Comparison of ENCODE assay signal across 24 cellular contexts in genomic region chr20:57313951-57314350, GRCh38. TPM values are rescaled to one million over a fixed set of nuclear protein-coding genes. Genes with fewer than 3 reads are reported as not detected.
DNase-seq lines count a peak whose midpoint lies in the region; ATAC-seq and TF ChIP-seq lines count a peak whose summit lies in the region.
"Had no signal": no experiment of that assay in that cellular context is flagged by ENCODE, and none has a peak within 500 bp of the region (broad histone marks: within the 10 kb centered on the region; RNA-seq: fewer than 3 reads in every experiment).

No MANE protein-coding gene starts in this region.

- peaks cover 35% of the 10 kb centered on the region for H3F3A ChIP-seq in DOHH2 (ENCODE audit: control insufficient read depth, insufficient read depth)

- DNase-seq in Karpas-422 (no peak), RWPE2 (ENCODE audit: low spot score) (peak; percentile 16), osteocyte (ENCODE audit: extremely low spot score, unreplicated experiment) (peak; percentile 7), DMS153 (lab: John Stamatoyannopoulos, UW) (no peak), NCI-H128 (lab: John Stamatoyannopoulos, UW; ENCODE audit: unreplicated experiment) (no peak), mammary epithelial cell (no peak)
- DNase-seq: 8988T; ACHN; AML-193; C1 segment of cervical spinal cord; Calu3; CD4-positive, alpha-beta memory T cell; COR-L47; DND-41; EL; GDM1; GM23248; H7; HCEC 1CT had no signal

- H4K20me1 ChIP-seq in DOHH2 (ENCODE audit: control insufficient read depth, insufficient read depth, low read depth, low read length) (no peaks in the 10 kb centered on the region), Karpas-422 (ENCODE audit: insufficient read depth, low read depth, low read length) (no peaks in the 10 kb centered on the region), mammary epithelial cell (ENCODE audit: insufficient read depth, low read length) (no peaks in the 10 kb centered on the region)

- H3K27ac ChIP-seq in DOHH2 (ENCODE audit: low read depth, low read length), result peak overlapping the region; percentile 99
- H3K27ac ChIP-seq in Karpas-422 (ENCODE audit: low read length), result peak overlapping the region; percentile 97
- H3K27ac ChIP-seq in RWPE2 (ENCODE audit: poor library complexity, severe bottlenecking), result no peak overlapping the region
- H3K27ac ChIP-seq in mammary epithelial cell (ENCODE audit: insufficient read depth, low read depth, low read length), result no peak overlapping the region
- H3K27ac ChIP-seq: A549, GM23248 had no signal

- in situ Hi-C loops in mammary epithelial cell (cut with MboI; ENCODE audit: low sequenced_read_pairs in 2 of 2), result no loop called here

- intact Hi-C loops in mammary epithelial cell (cut with micrococcal nuclease), result no loop called here

- no peak overlapping the region for H3K27ac Mint-ChIP-seq in osteocyte (ENCODE audit: unreplicated experiment)
- H3K27ac Mint-ChIP-seq: CD4-positive, alpha-beta memory T cell had no signal

- TF ChIP-seq CTCF in DOHH2 (IDR thresholded peaks at IDR 0.05; ENCODE audit: low read depth, low read length, poor library complexity, severe bottlenecking) (no peak), RWPE2 (IDR thresholded peaks at IDR 0.05; ENCODE audit: poor library complexity, severe bottlenecking) (no peak), osteocyte (IDR thresholded peaks at IDR 0.05) (no peak), mammary epithelial cell (conservative IDR thresholded peaks at IDR 0.05 in 1 of 2, IDR thresholded peaks at IDR 0.05 in 1 of 2; ENCODE audit: extremely low read depth in 1 of 2, insufficient read depth in 1 of 2, low read depth in 1 of 2, low read length in 2 of 2) (no peak)

- 78% methylated on average over 5 of the region's 5 CpGs for WGBS in mammary epithelial cell (ENCODE audit: low coverage, missing lambda C conversion rate)

- H3K4me3 ChIP-seq in DOHH2 (ENCODE audit: low read length) (no peak overlapping the region), Karpas-422 (ENCODE audit: low read length) (no peak overlapping the region), RWPE2 (ENCODE audit: severe bottlenecking) (no peak overlapping the region), mammary epithelial cell (replicated peaks in 1 of 3; ENCODE audit: insufficient read depth in 1 of 3, low read depth in 2 of 3, low read length in 3 of 3) (no peak overlapping the region)
- H3K4me3 ChIP-seq: A549, GM12878, GM23248 had no signal

- BruUV-seq in mammary epithelial cell (replicated peaks; lab: Mats Ljungman, UMichigan), result no TSS peak

- H3K79me2 ChIP-seq in DOHH2 (ENCODE audit: control insufficient read depth, low read length), result peaks cover 15% of the 10 kb centered on the region
- H3K79me2 ChIP-seq in Karpas-422 (ENCODE audit: low read length), result no peaks in the 10 kb centered on the region
- H3K79me2 ChIP-seq in mammary epithelial cell (ENCODE audit: insufficient read depth, low read length), result no peaks in the 10 kb centered on the region

- H3K4me1 Mint-ChIP-seq in osteocyte (ENCODE audit: unreplicated experiment), result no peaks in the 10 kb centered on the region
- H3K4me1 Mint-ChIP-seq: CD4-positive, alpha-beta memory T cell had no signal

- peaks cover 25% of the 10 kb centered on the region for H3K27me3 Mint-ChIP-seq in osteocyte (ENCODE audit: unreplicated experiment)

- H3K36me3 ChIP-seq in DOHH2 (ENCODE audit: control insufficient read depth, low read length), result peaks cover 5% of the 10 kb centered on the region
- H3K36me3 ChIP-seq in Karpas-422 (ENCODE audit: insufficient read depth, low read length), result 0 out of 2 replicates have a peak, but pooled peaks cover 5% of the 10 kb centered on the region
- H3K36me3 ChIP-seq in RWPE2 (ENCODE audit: low read depth), result no peaks in the 10 kb centered on the region
- no peaks in the 10 kb centered on the region for H3K36me3 ChIP-seq in mammary epithelial cell (ENCODE audit: insufficient read depth, low read length)

- H3K9me2 ChIP-seq in DOHH2 (replicated peaks; ENCODE audit: control insufficient read depth, low read length), result no peaks in the 10 kb centered on the region
- no peaks in the 10 kb centered on the region for H3K9me2 ChIP-seq in Karpas-422 (replicated peaks; ENCODE audit: insufficient read depth, low read length)

- no peak overlapping the region for H3K4me3 Mint-ChIP-seq in osteocyte (ENCODE audit: unreplicated experiment)
- H3K4me3 Mint-ChIP-seq: CD4-positive, alpha-beta memory T cell had no signal

- CTCF ChIA-PET in mammary epithelial cell (lab: Charles Lee; ENCODE audit: low non-redundant PET), result no interaction called here

- H3K9ac ChIP-seq in Karpas-422 (ENCODE audit: low read length) (no peak overlapping the region), mammary epithelial cell (ENCODE audit: insufficient read depth, low read length) (no peak overlapping the region)
- H3K9ac ChIP-seq: GM23248 had no signal

- H3K4me2 ChIP-seq in DOHH2 (ENCODE audit: low read length) (peak overlapping the region; percentile 90; the same call in 1 of the 2 replicates), Karpas-422 (ENCODE audit: low read depth, low read length, poor library complexity, severe bottlenecking) (no peak overlapping the region), mammary epithelial cell (ENCODE audit: insufficient read depth, low read depth, low read length) (no peak overlapping the region)
- H3K4me2 ChIP-seq: A549 had no signal

- H3K36me3 Mint-ChIP-seq in osteocyte (ENCODE audit: unreplicated experiment), result no peaks in the 10 kb centered on the region
- H3K36me3 Mint-ChIP-seq: CD4-positive, alpha-beta memory T cell had no signal

- H3K4me1 ChIP-seq in DOHH2 (ENCODE audit: control insufficient read depth, low read length) (peaks cover 98% of the 10 kb centered on the region), Karpas-422 (ENCODE audit: low read length) (peaks cover 72% of the 10 kb centered on the region), RWPE2 (ENCODE audit: insufficient read depth, poor library complexity, severe bottlenecking) (no peaks in the 10 kb centered on the region), mammary epithelial cell (ENCODE audit: insufficient read depth, low read length) (peaks cover 3% of the 10 kb centered on the region)
- H3K4me1 ChIP-seq: A549 had no signal

- H3K27me3 ChIP-seq in DOHH2 (ENCODE audit: control insufficient read depth, low read length) (no peaks in the 10 kb centered on the region), Karpas-422 (ENCODE audit: low read length) (no peaks in the 10 kb centered on the region), RWPE2 (ENCODE audit: insufficient read depth, poor library complexity, severe bottlenecking) (peaks cover 51% of the 10 kb centered on the region), mammary epithelial cell (ENCODE audit: insufficient read depth, low read length) (no peaks in the 10 kb centered on the region)

- no peaks in the 10 kb centered on the region for H3K9me3 Mint-ChIP-seq in osteocyte (ENCODE audit: unreplicated experiment)
- H3K9me3 Mint-ChIP-seq: CD4-positive, alpha-beta memory T cell had no signal

- no peak overlapping the region for H2AFZ ChIP-seq in Karpas-422 (ENCODE audit: low read length)
- H2AFZ ChIP-seq in mammary epithelial cell (ENCODE audit: low read depth, low read length), result no peak overlapping the region
- H2AFZ ChIP-seq: GM23248 had no signal

- dilution Hi-C loops in mammary epithelial cell (cut with HindIII; ENCODE audit: low sequenced_read_pairs), result no loop called here

- ATAC-seq in RWPE2 (ENCODE audit: low read depth), result no peak
- ATAC-seq: A549, GM12878 had no signal

- H3K9me3 ChIP-seq in DOHH2 (ENCODE audit: control insufficient read depth, insufficient read depth, low read length) (no peaks in the 10 kb centered on the region), Karpas-422 (ENCODE audit: low read length) (no peaks in the 10 kb centered on the region), RWPE2 (ENCODE audit: severe bottlenecking) (no peaks in the 10 kb centered on the region), mammary epithelial cell (replicated peaks; ENCODE audit: insufficient read depth, low read length) (no peaks in the 10 kb centered on the region)
- H3K9me3 ChIP-seq: A549 had no signal

RNA-seq across cellular contexts. Expression of gene SPO11, which starts 15.7 kb away (rescaled TPM):
- not detected in 2 replicates for total RNA-seq in Karpas-422 (2014; rRNA removed; shearing (Covaris generic); ENCODE audit: low replicate concordance)
- not detected in 2 replicates for total RNA-seq in osteocyte
- not detected for total RNA-seq in mammary epithelial cell
- not detected for polyA plus RNA-seq in mammary epithelial cell
- polyA minus RNA-seq in mammary epithelial cell, result not detected
- total RNA-seq: Calu3; CD4-positive, alpha-beta memory T cell; GM12878; GM23248; H1; H7 had no signal
- polyA plus RNA-seq: A549; BJ; CD4-positive, alpha-beta memory T cell; GM12878; GM23248; H1 had no signal

RNA-seq across cellular contexts. Expression of gene RAE1, which starts 37.1 kb away (rescaled TPM):
- total RNA-seq in Karpas-422 (2014; rRNA removed; shearing (Covaris generic); ENCODE audit: low replicate concordance), result 19.0 and 59.6 TPM in 2 replicates
- total RNA-seq in osteocyte (24.3 and 24.7 TPM in 2 replicates), mammary epithelial cell (10 to 100 TPM; 30.2 to 34.7 TPM)
- 42.3 TPM for polyA plus RNA-seq in mammary epithelial cell
- polyA minus RNA-seq in mammary epithelial cell, result 38.7 TPM

RNA-seq across cellular contexts. Expression of gene BMP7, which starts 47.5 kb away (rescaled TPM):
- not detected in 2 replicates for total RNA-seq in Karpas-422 (2014; rRNA removed; shearing (Covaris generic); ENCODE audit: low replicate concordance)
- total RNA-seq in osteocyte (not detected in 2 replicates), mammary epithelial cell (1 to 10 TPM in 1 of 2 donors, not detected in 1; 2.0 TPM)
- not detected for polyA plus RNA-seq in mammary epithelial cell
- polyA minus RNA-seq in mammary epithelial cell, result not detected
- total RNA-seq: Calu3; CD4-positive, alpha-beta memory T cell; GM23248 had no signal
- polyA plus RNA-seq: BJ; CD4-positive, alpha-beta memory T cell; GM23248 had no signal

Comparison
In these comparisons a context has a peak if more than half of its experiments do, and no peak if none do; other contexts are left out.
1. H3K27ac ChIP-seq: peak in DOHH2 (single experiment) and Karpas-422 (single experiment); none in RWPE2 (single experiment) and mammary epithelial cell (single experiment).
2. DNase-seq: peak in RWPE2 (single experiment) and osteocyte (single experiment); none in Karpas-422 (single experiment), DMS153 (single experiment), NCI-H128 (single experiment) and mammary epithelial cell (single experiment).